32 cellular contexts compared by ENCODE assay signal in the genomic region with DNA sequence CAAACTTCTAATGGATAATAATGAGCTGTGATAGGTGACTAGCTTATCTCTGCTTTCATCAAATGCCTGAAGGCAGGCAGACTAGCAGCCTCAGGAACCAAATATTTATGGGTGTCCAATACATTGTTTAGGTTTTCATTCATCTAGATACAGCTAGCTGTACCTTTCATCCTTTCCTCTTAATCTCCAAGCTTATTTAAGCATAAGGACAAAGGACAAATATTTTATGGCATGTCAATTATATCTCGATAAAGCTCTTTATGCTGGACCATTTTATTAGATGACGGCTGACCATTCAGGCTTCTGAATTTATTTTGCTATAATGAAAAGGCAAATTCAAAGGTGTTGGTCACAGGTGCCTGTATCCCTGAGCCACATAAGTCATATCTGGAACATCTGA.
"Had no signal": no experiment of that assay in that cellular context is flagged by ENCODE, and none has a peak within 500 bp of the region (broad histone marks: within the 10 kb centered on the region; RNA-seq: fewer than 3 reads in every experiment).

No MANE protein-coding gene starts in this region.

- H3K4me3 Mint-ChIP-seq: activated B cell treated with CpG ODN at 0.5 μM for 24 hours; activated CD4-positive, alpha-beta memory T cell treated with anti-CD3 and anti-CD28 coated beads for 36 hours; activated naive CD4-positive, alpha-beta T cell treated with anti-CD3 and anti-CD28 coated beads, Interleukin-2, amount 10 ng/mL, durations not matched to agents 7 days and 5 days; activated naive CD8-positive, alpha-beta T cell treated with anti-CD3 and anti-CD28 coated beads, Interleukin-2, amount 10 ng/mL, durations not matched to agents 7 days and 5 days; activated T-helper 1 cell treated with anti-CD3 and anti-CD28 coated beads, Interleukin-12 subunit alpha, Interleukin-12 subunit beta, Interleukin-2, Interleukin-4 antibody, amounts not matched to agents 30 ng/mL and 10 ng/mL and 1 ng/mL, durations not matched to agents 14 hours and 24 hours and 36 hours; central memory CD8-positive, alpha-beta T cell; T-cell had no signal

- ATAC-seq: PC-3, SK-N-SH treated with all-trans-retinoic acid at 6 μM for 48 hours, T-cell had no signal

- H3K9ac ChIP-seq: KMS-11 had no signal

- H3K27ac Mint-ChIP-seq: activated B cell treated with CpG ODN at 0.5 μM for 24 hours; activated CD4-positive, alpha-beta memory T cell treated with anti-CD3 and anti-CD28 coated beads for 36 hours; activated naive CD4-positive, alpha-beta T cell treated with anti-CD3 and anti-CD28 coated beads, Interleukin-2, amount 10 ng/mL, durations not matched to agents 7 days and 5 days; activated naive CD8-positive, alpha-beta T cell treated with anti-CD3 and anti-CD28 coated beads, Interleukin-2, amount 10 ng/mL, durations not matched to agents 7 days and 5 days; activated T-helper 1 cell treated with anti-CD3 and anti-CD28 coated beads, Interleukin-12 subunit alpha, Interleukin-12 subunit beta, Interleukin-2, Interleukin-4 antibody, amounts not matched to agents 30 ng/mL and 10 ng/mL and 1 ng/mL, durations not matched to agents 14 hours and 24 hours and 36 hours had no signal

- H3K27me3 ChIP-seq: ascending aorta, cardiac muscle cell, Peyer's patch had no signal

- H3K9me3 ChIP-seq: ascending aorta, Peyer's patch had no signal

- H3K27ac ChIP-seq: ascending aorta, KMS-11, Peyer's patch, VCaP had no signal

- H3K4me3 ChIP-seq: ascending aorta, cardiac muscle cell, Peyer's patch had no signal

- H3K27me3 Mint-ChIP-seq: activated B cell treated with CpG ODN at 0.5 μM for 24 hours; activated CD4-positive, alpha-beta memory T cell treated with anti-CD3 and anti-CD28 coated beads for 36 hours; activated naive CD4-positive, alpha-beta T cell treated with anti-CD3 and anti-CD28 coated beads, Interleukin-2, amount 10 ng/mL, durations not matched to agents 7 days and 5 days; activated naive CD8-positive, alpha-beta T cell treated with anti-CD3 and anti-CD28 coated beads, Interleukin-2, amount 10 ng/mL, durations not matched to agents 7 days and 5 days; central memory CD8-positive, alpha-beta T cell; T-cell had no signal

- DNase-seq: activated B cell treated with CpG ODN at 0.5 μM for 24 hours; activated CD4-positive, alpha-beta memory T cell treated with anti-CD3 and anti-CD28 coated beads for 36 hours; activated CD4-positive, alpha-beta T cell treated with anti-CD3 and anti-CD28 coated beads for 4 hours; activated CD4-positive, alpha-beta T cell treated with anti-CD3 and anti-CD28 coated beads, Interleukin-2, amount 50 U/mL, for 1 hour; activated CD4-positive, CD25-positive, alpha-beta regulatory T cell treated with anti-CD3 and anti-CD28 coated beads, Interleukin-2, amount 50 U/mL, for 72 hours; activated CD8-positive, alpha-beta memory T cell treated with anti-CD3 and anti-CD28 coated beads, Interleukin-2, amount 50 U/mL, for 4 hours; activated effector memory CD4-positive, alpha-beta T cell treated with Interleukin-2 at 50 U/mL for 16 hours; activated naive CD4-positive, alpha-beta T cell treated with anti-CD3 and anti-CD28 coated beads, Interleukin-2, amount 10 ng/mL, durations not matched to agents 7 days and 5 days; activated naive CD8-positive, alpha-beta T cell treated with anti-CD3 and anti-CD28 coated beads, Interleukin-2, amount 10 ng/mL, durations not matched to agents 7 days and 5 days; amygdala; NCI-H1092 treated with DMSO at 0.1 percent for 48 hours; NCI-H1417; NCI-H146; NCI-H187; NCI-H2029 treated with DMSO at 0.1 percent for 48 hours; NCI-H2107; NCI-H2171; NCI-H510A; PC-3; RPMI8226; SIG-M5; T-cell; T-helper 2 cell; T-helper 9 cell had no signal

- H3K9me3 Mint-ChIP-seq: activated B cell treated with CpG ODN at 0.5 μM for 24 hours; activated CD4-positive, alpha-beta memory T cell treated with anti-CD3 and anti-CD28 coated beads for 36 hours; activated naive CD4-positive, alpha-beta T cell treated with anti-CD3 and anti-CD28 coated beads, Interleukin-2, amount 10 ng/mL, durations not matched to agents 7 days and 5 days; activated naive CD8-positive, alpha-beta T cell treated with anti-CD3 and anti-CD28 coated beads, Interleukin-2, amount 10 ng/mL, durations not matched to agents 7 days and 5 days; activated T-helper 1 cell treated with anti-CD3 and anti-CD28 coated beads, Interleukin-12 subunit alpha, Interleukin-12 subunit beta, Interleukin-2, Interleukin-4 antibody, amounts not matched to agents 30 ng/mL and 10 ng/mL and 1 ng/mL, durations not matched to agents 14 hours and 24 hours and 36 hours; central memory CD8-positive, alpha-beta T cell; T-cell had no signal

- H3K4me2 ChIP-seq: KMS-11 had no signal

- H3K4me1 ChIP-seq: ascending aorta, Peyer's patch had no signal

- H3K4me1 Mint-ChIP-seq: activated B cell treated with CpG ODN at 0.5 μM for 24 hours had no signal
